ENCODE assay signal across 19 cellular contexts in the genomic region with DNA sequence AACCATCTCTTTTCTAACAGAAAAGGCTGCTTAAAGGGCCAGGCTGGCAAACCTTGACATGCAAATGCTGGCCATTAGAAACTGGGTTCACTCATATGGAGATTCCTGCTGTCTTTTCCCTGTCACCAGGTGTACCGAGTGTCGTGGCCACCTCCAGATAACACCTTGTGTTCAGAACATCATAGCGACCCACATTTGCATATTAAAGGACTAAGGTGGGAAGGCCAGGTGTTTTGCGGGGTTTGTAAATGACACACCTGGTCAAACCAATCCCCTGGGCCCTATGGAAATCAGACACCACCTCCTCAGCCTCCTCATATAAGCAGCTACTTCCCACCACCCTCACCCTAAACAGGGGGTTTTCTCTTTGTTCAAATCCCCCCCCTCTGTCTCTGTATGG. TPM values are rescaled to one million over a fixed set of nuclear protein-coding genes. Genes with fewer than 3 reads are reported as not detected.
A peak's percentile ranks its signal among the peaks of the same experiment; 100 is the strongest.
DNase-seq lines count a peak whose midpoint lies in the region; ATAC-seq and TF ChIP-seq lines count a peak whose summit lies in the region.
"Had no signal": no experiment of that assay in that cellular context is flagged by ENCODE, and none has a peak within 500 bp of the region (broad histone marks: within the 10 kb centered on the region; RNA-seq: fewer than 3 reads in every experiment).

No MANE protein-coding gene starts in this region.

- no peak for TF ChIP-seq CTCF in GM23338 (conservative IDR thresholded peaks at IDR 0.05; ENCODE audit: low read depth in 2 of 2)

- H3K4me1 ChIP-seq in GM23338 (ENCODE audit: insufficient read depth), result peaks cover 24% of the 10 kb centered on the region

- ATAC-seq in GM23338 (no peak; the same call in 2 of the 3 replicates), GM21447 (IDR thresholded peaks at IDR 0.05; ENCODE audit: unreplicated experiment) (no peak)
- no peak for ATAC-seq in activated T-cell treated with anti-CD3 and anti-CD28 coated beads, Interleukin-2, amount 50 U/mL, for 4 hours
- ATAC-seq: HCT116, T-cell had no signal

- peaks cover 6% of the 10 kb centered on the region for H3K9me3 Mint-ChIP-seq in GM23338
- H3K9me3 Mint-ChIP-seq in activated T-cell treated with anti-CD3 and anti-CD28 coated beads, Interleukin-2, amount 50 U/mL, for 4 hours, result no peaks in the 10 kb centered on the region
- H3K9me3 Mint-ChIP-seq: T-cell had no signal

- peaks cover 43% of the 10 kb centered on the region for H3K4me1 Mint-ChIP-seq in GM23338
- H3K4me1 Mint-ChIP-seq in activated T-cell treated with anti-CD3 and anti-CD28 coated beads, Interleukin-2, amount 50 U/mL, for 4 hours (ENCODE audit: low read depth), result no peaks in the 10 kb centered on the region

- peaks cover 8% of the 10 kb centered on the region for H3K27me3 Mint-ChIP-seq in GM23338 (ENCODE audit: insufficient read depth, low read depth, poor library complexity)
- H3K27me3 Mint-ChIP-seq in activated T-cell treated with anti-CD3 and anti-CD28 coated beads, Interleukin-2, amount 50 U/mL, for 4 hours (ENCODE audit: low read depth), result peaks cover 18% of the 10 kb centered on the region

- peak overlapping the region; percentile 28; the same call in 2 of the 3 replicates for H3K4me3 Mint-ChIP-seq in GM23338
- H3K4me3 Mint-ChIP-seq in activated T-cell treated with anti-CD3 and anti-CD28 coated beads, Interleukin-2, amount 50 U/mL, for 4 hours, result no peak overlapping the region
- H3K4me3 Mint-ChIP-seq: T-cell had no signal

- H3K36me3 ChIP-seq in GM23338 (ENCODE audit: insufficient read depth), result no peaks in the 10 kb centered on the region
- H3K36me3 ChIP-seq: MG63 had no signal

- H3K9me2 ChIP-seq in GM23338 (ENCODE audit: insufficient read depth), result 0 out of 2 replicates have a peak, but pooled peaks cover 3% of the 10 kb centered on the region

- 0 out of 2 replicates have a peak overlapping the region, but pooled peaks have one; percentile 11 for H3K4me3 ChIP-seq in GM23338
- H3K4me3 ChIP-seq: MG63 had no signal

- DNase-seq in GM23338 (ENCODE audit: low spot score), result peak; percentile 47
- DNase-seq in NCI-H1105 treated with DMSO at 0.1 percent for 48 hours (lab: John Stamatoyannopoulos, UW), result peak; percentile 10
- peak; percentile 49 to 79 for DNase-seq in NCI-H526 (lab: John Stamatoyannopoulos, UW)
- peak; percentile 25 for DNase-seq in SW480 (ENCODE audit: low spot score)
- DNase-seq in activated naive CD4-positive, alpha-beta T cell treated with anti-CD3 and anti-CD28 coated beads, Interleukin-2, amount 50 U/mL, for 16 hours, result no peak
- no peak for DNase-seq in activated T-cell treated with anti-CD3 and anti-CD28 coated beads, Interleukin-2, amount 50 U/mL, for 4 hours
- DNase-seq: AML-193, DND-41, Kasumi-1, MG63, NCI-H1048, NCI-H2029, NCI-H226, Right ventricle myocardium superior, T-cell had no signal

- peaks cover 2% of the 10 kb centered on the region; the same call in 1 of the 3 replicates for H3K36me3 Mint-ChIP-seq in GM23338 (ENCODE audit: low read depth)
- no peaks in the 10 kb centered on the region for H3K36me3 Mint-ChIP-seq in activated T-cell treated with anti-CD3 and anti-CD28 coated beads, Interleukin-2, amount 50 U/mL, for 4 hours (ENCODE audit: insufficient read depth)
- H3K36me3 Mint-ChIP-seq: T-cell had no signal

- H4K20me1 ChIP-seq in GM23338 (replicated peaks; ENCODE audit: insufficient read depth), result no peaks in the 10 kb centered on the region

- no peak overlapping the region for H3K27ac Mint-ChIP-seq in GM23338
- H3K27ac Mint-ChIP-seq: T-cell had no signal

- H2AFZ ChIP-seq in GM23338, result no peak overlapping the region

- H3K27ac ChIP-seq in GM23338 (ENCODE audit: low read depth), result peak overlapping the region; percentile 70; the same call in 1 of the 2 replicates
- H3K27ac ChIP-seq: C4-2B had no signal

- H3K4me2 ChIP-seq in GM23338, result peak overlapping the region; percentile 23; the same call in 1 of the 2 replicates

- 0 out of 2 replicates have a peak, but pooled peaks cover under 1% of the 10 kb centered on the region for H3F3A ChIP-seq in GM23338 (replicated peaks; ENCODE audit: low read depth)

- no peaks in the 10 kb centered on the region for H3K79me2 ChIP-seq in GM23338 (replicated peaks; ENCODE audit: insufficient read depth)

- no peaks in the 10 kb centered on the region for H3K27me3 ChIP-seq in GM23338 (ENCODE audit: insufficient read depth)
- H3K27me3 ChIP-seq: MG63 had no signal

TF ChIP-seq in GM23338, 12 proteins besides CTCF, POLR2A, EP300 and RAD21 (continues in another document):
- TF ChIP-seq STAT1 (IDR thresholded peaks at IDR 0.05; ENCODE audit: unreplicated experiment) (no peak), CREB1 (CRISPR knock-in tag; IDR thresholded peaks at IDR 0.05; ENCODE audit: low read depth) (no peak), NANOG (IDR thresholded peaks at IDR 0.05; ENCODE audit: borderline replicate concordance) (no peak), JUNB (IDR thresholded peaks at IDR 0.05; ENCODE audit: unreplicated experiment) (no peak), EZH2 (IDR thresholded peaks at IDR 0.05; ENCODE audit: low read depth, unreplicated experiment) (no peak)
- TF ChIP-seq, protein P1, sequence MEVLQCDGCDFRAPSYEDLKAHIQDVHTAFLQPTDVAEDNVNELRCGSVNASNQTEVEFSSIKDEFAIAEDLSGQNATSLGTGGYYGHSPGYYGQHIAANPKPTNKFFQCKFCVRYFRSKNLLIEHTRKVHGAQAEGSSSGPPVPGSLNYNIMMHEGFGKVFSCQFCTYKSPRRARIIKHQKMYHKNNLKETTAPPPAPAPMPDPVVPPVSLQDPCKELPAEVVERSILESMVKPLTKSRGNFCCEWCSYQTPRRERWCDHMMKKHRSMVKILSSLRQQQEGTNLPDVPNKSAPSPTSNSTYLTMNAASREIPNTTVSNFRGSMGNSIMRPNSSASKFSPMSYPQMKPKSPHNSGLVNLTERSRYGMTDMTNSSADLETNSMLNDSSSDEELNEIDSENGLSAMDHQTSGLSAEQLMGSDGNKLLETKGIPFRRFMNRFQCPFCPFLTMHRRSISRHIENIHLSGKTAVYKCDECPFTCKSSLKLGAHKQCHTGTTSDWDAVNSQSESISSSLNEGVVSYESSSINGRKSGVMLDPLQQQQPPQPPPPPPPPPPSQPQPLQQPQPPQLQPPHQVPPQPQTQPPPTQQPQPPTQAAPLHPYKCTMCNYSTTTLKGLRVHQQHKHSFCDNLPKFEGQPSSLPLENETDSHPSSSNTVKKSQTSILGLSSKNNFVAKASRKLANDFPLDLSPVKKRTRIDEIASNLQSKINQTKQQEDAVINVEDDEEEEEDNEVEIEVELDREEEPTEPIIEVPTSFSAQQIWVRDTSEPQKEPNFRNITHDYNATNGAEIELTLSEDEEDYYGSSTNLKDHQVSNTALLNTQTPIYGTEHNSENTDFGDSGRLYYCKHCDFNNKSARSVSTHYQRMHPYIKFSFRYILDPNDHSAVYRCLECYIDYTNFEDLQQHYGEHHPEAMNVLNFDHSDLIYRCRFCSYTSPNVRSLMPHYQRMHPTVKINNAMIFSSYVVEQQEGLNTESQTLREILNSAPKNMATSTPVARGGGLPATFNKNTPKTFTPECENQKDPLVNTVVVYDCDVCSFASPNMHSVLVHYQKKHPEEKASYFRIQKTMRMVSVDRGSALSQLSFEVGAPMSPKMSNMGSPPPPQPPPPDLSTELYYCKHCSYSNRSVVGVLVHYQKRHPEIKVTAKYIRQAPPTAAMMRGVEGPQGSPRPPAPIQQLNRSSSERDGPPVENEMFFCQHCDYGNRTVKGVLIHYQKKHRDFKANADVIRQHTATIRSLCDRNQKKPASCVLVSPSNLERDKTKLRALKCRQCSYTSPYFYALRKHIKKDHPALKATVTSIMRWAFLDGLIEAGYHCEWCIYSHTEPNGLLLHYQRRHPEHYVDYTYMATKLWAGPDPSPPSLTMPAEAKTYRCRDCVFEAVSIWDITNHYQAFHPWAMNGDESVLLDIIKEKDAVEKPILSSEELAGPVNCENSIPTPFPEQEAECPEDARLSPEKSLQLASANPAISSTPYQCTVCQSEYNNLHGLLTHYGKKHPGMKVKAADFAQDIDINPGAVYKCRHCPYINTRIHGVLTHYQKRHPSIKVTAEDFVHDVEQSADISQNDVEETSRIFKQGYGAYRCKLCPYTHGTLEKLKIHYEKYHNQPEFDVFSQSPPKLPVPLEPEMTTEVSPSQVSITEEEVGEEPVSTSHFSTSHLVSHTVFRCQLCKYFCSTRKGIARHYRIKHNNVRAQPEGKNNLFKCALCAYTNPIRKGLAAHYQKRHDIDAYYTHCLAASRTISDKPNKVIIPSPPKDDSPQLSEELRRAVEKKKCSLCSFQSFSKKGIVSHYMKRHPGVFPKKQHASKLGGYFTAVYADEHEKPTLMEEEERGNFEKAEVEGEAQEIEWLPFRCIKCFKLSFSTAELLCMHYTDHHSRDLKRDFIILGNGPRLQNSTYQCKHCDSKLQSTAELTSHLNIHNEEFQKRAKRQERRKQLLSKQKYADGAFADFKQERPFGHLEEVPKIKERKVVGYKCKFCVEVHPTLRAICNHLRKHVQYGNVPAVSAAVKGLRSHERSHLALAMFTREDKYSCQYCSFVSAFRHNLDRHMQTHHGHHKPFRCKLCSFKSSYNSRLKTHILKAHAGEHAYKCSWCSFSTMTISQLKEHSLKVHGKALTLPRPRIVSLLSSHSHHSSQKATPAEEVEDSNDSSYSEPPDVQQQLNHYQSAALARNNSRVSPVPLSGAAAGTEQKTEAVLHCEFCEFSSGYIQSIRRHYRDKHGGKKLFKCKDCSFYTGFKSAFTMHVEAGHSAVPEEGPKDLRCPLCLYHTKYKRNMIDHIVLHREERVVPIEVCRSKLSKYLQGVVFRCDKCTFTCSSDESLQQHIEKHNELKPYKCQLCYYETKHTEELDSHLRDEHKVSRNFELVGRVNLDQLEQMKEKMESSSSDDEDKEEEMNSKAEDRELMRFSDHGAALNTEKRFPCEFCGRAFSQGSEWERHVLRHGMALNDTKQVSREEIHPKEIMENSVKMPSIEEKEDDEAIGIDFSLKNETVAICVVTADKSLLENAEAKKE (CRISPR knock-in tag; IDR thresholded peaks at IDR 0.05), result no peak

RNA-seq across cellular contexts. Expression of a gene that starts 2.5 kb away (rescaled TPM):
- 0.17 and 0.43 TPM in 2 replicates for total RNA-seq in GM23338 (2014; rRNA removed; shearing (Covaris generic))
- polyA plus RNA-seq in GM23338 (2016; fragmentation: Nextera tagmentation; extraction: Ambion mirVana), result 0.24 and 0.30 TPM in 2 replicates
- total RNA-seq in activated T-cell treated with anti-CD3 and anti-CD28 coated beads, Interleukin-2, amount 50 U/mL, for 4 hours, result not detected
- total RNA-seq: G401, Right ventricle myocardium superior, T-cell had no signal

RNA-seq across cellular contexts. Expression of a gene that starts 6.8 kb away (rescaled TPM):
- 137 and 144 TPM in 2 replicates for total RNA-seq in GM23338 (2014; rRNA removed; shearing (Covaris generic))
- polyA plus RNA-seq in GM23338 (2016; fragmentation: Nextera tagmentation; extraction: Ambion mirVana), result 81.7 and 87.8 TPM in 2 replicates
- total RNA-seq in activated T-cell treated with anti-CD3 and anti-CD28 coated beads, Interleukin-2, amount 50 U/mL, for 4 hours, result 1 to 10 TPM in 2 of 3 donors, under 1 TPM in 1; 0.82 to 1.9 (median 1.7) TPM

Comparison
In these comparisons a context has a peak if more than half of its experiments do, and no peak if none do; other contexts are left out.
1. DNase-seq: peak in GM23338 (single experiment), NCI-H1105 treated with DMSO at 0.1 percent for 48 hours (single experiment), NCI-H526 (2 of 2) and SW480 (single experiment); none in activated naive CD4-positive, alpha-beta T cell treated with anti-CD3 and anti-CD28 coated beads, Interleukin-2, amount 50 U/mL, for 16 hours (single experiment) and activated T-cell treated with anti-CD3 and anti-CD28 coated beads, Interleukin-2, amount 50 U/mL, for 4 hours (single experiment).
2. RNA of a gene that starts 6.8 kb away (total RNA-seq): 137 to 144 TPM in GM23338; 0.82 to 1.9 TPM in activated T-cell treated with anti-CD3 and anti-CD28 coated beads, Interleukin-2, amount 50 U/mL, for 4 hours; every median in the first group is over 10 times any median in the second.